Comparison of ENCODE assay signal across 17 cellular contexts in genomic region chr21:42566524-42567180, GRCh38. TPM values are rescaled to one million over a fixed set of nuclear protein-coding genes. Genes with fewer than 3 reads are reported as not detected.
DNase-seq lines count a peak whose midpoint lies in the region; ATAC-seq and TF ChIP-seq lines count a peak whose summit lies in the region.
"Had no signal": no experiment of that assay in that cellular context is flagged by ENCODE, and none has a peak within 500 bp of the region (broad histone marks: within the 10 kb centered on the region; RNA-seq: fewer than 3 reads in every experiment).

No MANE protein-coding gene starts in this region.

- H3K4me1 ChIP-seq in upper lobe of right lung: no peaks in the 10 kb centered on the region
- H3K4me1 ChIP-seq: breast epithelium, gastroesophageal sphincter had no signal

- peaks cover 20% of the 10 kb centered on the region for H3K36me3 ChIP-seq in upper lobe of right lung
- H3K36me3 ChIP-seq: breast epithelium had no signal

- no peak for ATAC-seq in activated naive CD8-positive, alpha-beta T cell treated with anti-CD3 and anti-CD28 coated beads, Interleukin-2, amount 10 ng/mL, durations not matched to agents 7 days and 5 days (ENCODE audit: low read depth)
- no peak for ATAC-seq in activated naive CD8-positive, alpha-beta T cell treated with anti-CD3 and anti-CD28 coated beads, Interleukin-2, amount 50 U/mL, for 24 hours
- ATAC-seq in upper lobe of right lung (no peak), HG02588 (IDR thresholded peaks at IDR 0.05; ENCODE audit: unreplicated experiment) (no peak), HG02610 (IDR thresholded peaks at IDR 0.05; ENCODE audit: unreplicated experiment) (no peak)
- ATAC-seq: gastroesophageal sphincter, SK-N-SH treated with all-trans-retinoic acid at 6 μM for 48 hours had no signal

- H3K36me3 Mint-ChIP-seq in activated naive CD8-positive, alpha-beta T cell treated with anti-CD3 and anti-CD28 coated beads, Interleukin-2, amount 10 ng/mL, durations not matched to agents 7 days and 5 days: peaks cover 10% of the 10 kb centered on the region
- H3K36me3 Mint-ChIP-seq in activated naive CD8-positive, alpha-beta T cell treated with anti-CD3 and anti-CD28 coated beads, Interleukin-2, amount 50 U/mL, for 24 hours (ENCODE audit: low read depth): peaks cover 3% of the 10 kb centered on the region

- intact Hi-C loops in upper lobe of right lung (cut with DNase I): no loop called here

- H3K9me3 ChIP-seq in upper lobe of right lung: no peaks in the 10 kb centered on the region
- H3K9me3 ChIP-seq: breast epithelium, gastroesophageal sphincter had no signal

- H3K4me3 Mint-ChIP-seq in activated naive CD8-positive, alpha-beta T cell treated with anti-CD3 and anti-CD28 coated beads, Interleukin-2, amount 10 ng/mL, durations not matched to agents 7 days and 5 days: no peak overlapping the region
- H3K4me3 Mint-ChIP-seq in activated naive CD8-positive, alpha-beta T cell treated with anti-CD3 and anti-CD28 coated beads, Interleukin-2, amount 50 U/mL, for 24 hours: no peak overlapping the region
- H3K4me3 Mint-ChIP-seq: activated naive CD8-positive, alpha-beta T cell had no signal

- no peak for TF ChIP-seq CTCF in VCaP (conservative IDR thresholded peaks at IDR 0.05)
- TF ChIP-seq CTCF in upper lobe of right lung (IDR thresholded peaks at IDR 0.05): no peak

- no peak overlapping the region for H3K4me3 ChIP-seq in upper lobe of right lung
- H3K4me3 ChIP-seq: breast epithelium, gastroesophageal sphincter had no signal

- POLR2A ChIA-PET in activated naive CD8-positive, alpha-beta T cell treated with anti-CD3 and anti-CD28 coated beads, Interleukin-2, amount 10 ng/mL, durations not matched to agents 7 days and 5 days (lab: Charles Lee): no interaction called here

- DNase-seq in activated naive CD8-positive, alpha-beta T cell treated with anti-CD3 and anti-CD28 coated beads, Interleukin-2, amount 10 ng/mL, durations not matched to agents 7 days and 5 days: peak; percentile 22
- DNase-seq in activated naive CD8-positive, alpha-beta T cell treated with anti-CD3 and anti-CD28 coated beads, Interleukin-2, amount 50 U/mL, for 24 hours: no peak
- peak; percentile 82 for DNase-seq in mesenteric fat pad (ENCODE audit: low spot score)
- DNase-seq in upper lobe of right lung: peak; percentile 53
- DNase-seq in NCI-H1694 treated with DMSO at 0.1 percent for 48 hours (lab: John Stamatoyannopoulos, UW): no peak
- DNase-seq: activated CD4-positive, alpha-beta T cell treated with anti-CD3 and anti-CD28 coated beads for 4 hours; dermis blood vessel endothelial cell; erythroblast; Karpas-422; NCI-H1092 had no signal

- H3K4me1 Mint-ChIP-seq in activated naive CD8-positive, alpha-beta T cell treated with anti-CD3 and anti-CD28 coated beads, Interleukin-2, amount 10 ng/mL, durations not matched to agents 7 days and 5 days: peaks cover 5% of the 10 kb centered on the region
- H3K4me1 Mint-ChIP-seq in activated naive CD8-positive, alpha-beta T cell treated with anti-CD3 and anti-CD28 coated beads, Interleukin-2, amount 50 U/mL, for 24 hours: no peaks in the 10 kb centered on the region

- H3K27ac ChIP-seq in VCaP: peak overlapping the region; percentile 13; the same call in 1 of the 2 replicates
- no peak overlapping the region for H3K27ac ChIP-seq in upper lobe of right lung
- H3K27ac ChIP-seq: breast epithelium, gastroesophageal sphincter had no signal

- no peaks in the 10 kb centered on the region for H3K9me3 Mint-ChIP-seq in activated naive CD8-positive, alpha-beta T cell treated with anti-CD3 and anti-CD28 coated beads, Interleukin-2, amount 10 ng/mL, durations not matched to agents 7 days and 5 days
- H3K9me3 Mint-ChIP-seq in activated naive CD8-positive, alpha-beta T cell treated with anti-CD3 and anti-CD28 coated beads, Interleukin-2, amount 50 U/mL, for 24 hours: no peaks in the 10 kb centered on the region

- no peak overlapping the region for H3K27ac Mint-ChIP-seq in activated naive CD8-positive, alpha-beta T cell treated with anti-CD3 and anti-CD28 coated beads, Interleukin-2, amount 10 ng/mL, durations not matched to agents 7 days and 5 days
- no peak overlapping the region for H3K27ac Mint-ChIP-seq in activated naive CD8-positive, alpha-beta T cell treated with anti-CD3 and anti-CD28 coated beads, Interleukin-2, amount 50 U/mL, for 24 hours
- H3K27ac Mint-ChIP-seq: activated naive CD8-positive, alpha-beta T cell had no signal

- no peaks in the 10 kb centered on the region for H3K27me3 ChIP-seq in upper lobe of right lung
- H3K27me3 ChIP-seq: breast epithelium, gastroesophageal sphincter had no signal

- H3K27me3 Mint-ChIP-seq in activated naive CD8-positive, alpha-beta T cell treated with anti-CD3 and anti-CD28 coated beads, Interleukin-2, amount 10 ng/mL, durations not matched to agents 7 days and 5 days: no peaks in the 10 kb centered on the region
- H3K27me3 Mint-ChIP-seq in activated naive CD8-positive, alpha-beta T cell treated with anti-CD3 and anti-CD28 coated beads, Interleukin-2, amount 50 U/mL, for 24 hours: no peaks in the 10 kb centered on the region
- H3K27me3 Mint-ChIP-seq: activated naive CD8-positive, alpha-beta T cell had no signal

RNA-seq across cellular contexts. Expression of gene SLC37A1, which starts 53.0 kb away (rescaled TPM):
- total RNA-seq in activated naive CD8-positive, alpha-beta T cell treated with anti-CD3 and anti-CD28 coated beads, Interleukin-2, amount 10 ng/mL, durations not matched to agents 7 days and 5 days: 10 to 100 TPM; 24.7 to 25.4 TPM
- 7.0 TPM for total RNA-seq in mesenteric fat pad
- 21.6 TPM for total RNA-seq in upper lobe of right lung

Comparison
In these comparisons a context has a peak if more than half of its experiments do, and no peak if none do; other contexts are left out.
1. DNase-seq: peak in activated naive CD8-positive, alpha-beta T cell treated with anti-CD3 and anti-CD28 coated beads, Interleukin-2, amount 10 ng/mL, durations not matched to agents 7 days and 5 days (single experiment), mesenteric fat pad (single experiment) and upper lobe of right lung (single experiment); none in activated naive CD8-positive, alpha-beta T cell treated with anti-CD3 and anti-CD28 coated beads, Interleukin-2, amount 50 U/mL, for 24 hours (single experiment) and NCI-H1694 treated with DMSO at 0.1 percent for 48 hours (single experiment).